Comparison of ENCODE assay signal across 14 cellular contexts in the genomic region with DNA sequence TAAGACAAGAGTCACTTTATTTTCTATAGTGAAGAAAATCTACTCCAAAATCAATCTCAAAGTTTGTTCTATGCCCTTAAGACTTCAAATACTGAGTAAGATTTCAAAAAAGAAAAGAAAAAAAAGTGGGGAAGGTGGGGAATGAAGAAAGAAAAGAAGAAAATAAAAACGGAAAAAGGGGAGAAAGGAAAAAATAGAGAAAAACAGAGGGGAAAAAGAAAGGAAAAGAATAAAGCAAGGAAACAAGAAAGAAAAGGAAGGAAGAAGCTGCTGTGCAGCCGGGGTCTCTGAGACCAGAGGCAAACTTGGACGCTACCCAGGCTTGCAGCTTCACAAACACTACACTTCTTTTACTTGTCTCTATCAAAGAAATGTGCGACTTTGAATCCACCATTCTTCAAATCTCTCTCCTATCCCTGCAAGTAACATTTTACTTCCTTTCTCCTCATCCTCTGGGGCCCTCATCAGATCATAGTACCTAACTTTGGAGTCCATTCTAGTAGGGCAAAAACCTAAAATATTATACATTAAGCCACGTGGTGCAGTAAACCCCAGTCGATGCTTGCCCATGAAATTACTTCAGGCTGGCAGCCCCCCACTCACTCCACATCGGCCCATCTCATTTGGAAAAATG.
DNase-seq lines count a peak whose midpoint lies in the region; ATAC-seq and TF ChIP-seq lines count a peak whose summit lies in the region.
"Had no signal": no experiment of that assay in that cellular context is flagged by ENCODE, and none has a peak within 500 bp of the region (broad histone marks: within the 10 kb centered on the region; RNA-seq: fewer than 3 reads in every experiment).

No MANE protein-coding gene starts in this region.

- no TSS peak for BruUV-seq in PC-3 (replicated peaks; lab: Mats Ljungman, UMichigan)

- peaks cover 57% of the 10 kb centered on the region for H3K4me1 ChIP-seq in CD8-positive, alpha-beta memory T cell (ENCODE audit: insufficient read depth, low read length)
- H3K4me1 ChIP-seq in OCI-LY3 (ENCODE audit: low read length) (peaks cover 68% of the 10 kb centered on the region), neural progenitor cell (peaks cover 85% of the 10 kb centered on the region), PC-3 (ENCODE audit: insufficient read depth, low read length) (peaks cover 24% of the 10 kb centered on the region)

- H3K27me3 ChIP-seq in CD8-positive, alpha-beta memory T cell (ENCODE audit: insufficient read depth, low read length, poor library complexity, severe bottlenecking) = no peaks in the 10 kb centered on the region
- H3K27me3 ChIP-seq in OCI-LY3 (ENCODE audit: low read depth, low read length) = peaks cover 31% of the 10 kb centered on the region
- H3K27me3 ChIP-seq in dorsolateral prefrontal cortex = no peaks in the 10 kb centered on the region
- H3K27me3 ChIP-seq in neural progenitor cell = no peaks in the 10 kb centered on the region
- no peaks in the 10 kb centered on the region for H3K27me3 ChIP-seq in PC-3 (ENCODE audit: low read length)
- H3K27me3 ChIP-seq: tibial nerve had no signal

- CTCF ChIA-PET in CD8-positive, alpha-beta memory T cell (lab: Charles Lee) = no interaction called here
- CTCF ChIA-PET in GM10248 (lab: Yijun Ruan, JAX) = no interaction called here
- CTCF ChIA-PET in PC-3 (lab: Charles Lee) = interaction anchor here (0.7 kb wide), 1 partner anchor 202 kb away, joined by 11 read pairs; no protein-coding TSS in a partner anchor

- no peaks in the 10 kb centered on the region for H4K20me1 ChIP-seq in OCI-LY3 (ENCODE audit: insufficient read depth, low read length)
- H4K20me1 ChIP-seq in neural progenitor cell (ENCODE audit: low read depth) = no peaks in the 10 kb centered on the region
- no peaks in the 10 kb centered on the region for H4K20me1 ChIP-seq in PC-3 (ENCODE audit: low read length)

- no peaks in the 10 kb centered on the region for H3K9me2 ChIP-seq in PC-3 (replicated peaks; ENCODE audit: low read length)

- H3K9me3 ChIP-seq in CD8-positive, alpha-beta memory T cell (ENCODE audit: low read length) = no peaks in the 10 kb centered on the region
- no peaks in the 10 kb centered on the region for H3K9me3 ChIP-seq in OCI-LY3 (ENCODE audit: insufficient read depth, low read length)
- H3K9me3 ChIP-seq in neural progenitor cell (ENCODE audit: low read depth) = no peaks in the 10 kb centered on the region
- H3K9me3 ChIP-seq in PC-3 (ENCODE audit: low read length) = no peaks in the 10 kb centered on the region
- H3K9me3 ChIP-seq: tibial nerve had no signal

- peaks cover 69 to 96% (median 91%) of the 10 kb centered on the region in 3 donors for H3K4me1 Mint-ChIP-seq in CD8-positive, alpha-beta memory T cell
- H3K4me1 Mint-ChIP-seq in neural progenitor cell = peaks cover 48% of the 10 kb centered on the region

- peaks cover under 1 to 18% (median 7%) of the 10 kb centered on the region in 3 donors for H3K36me3 Mint-ChIP-seq in CD8-positive, alpha-beta memory T cell
- no peaks in the 10 kb centered on the region for H3K36me3 Mint-ChIP-seq in neural progenitor cell

- POLR2A ChIA-PET in CD8-positive, alpha-beta memory T cell (lab: Charles Lee) = no interaction called here
- POLR2A ChIA-PET in GM10248 (lab: Yijun Ruan, JAX) (no interaction called here), PC-3 (lab: Charles Lee; ENCODE audit: unreplicated experiment) (no interaction called here)

- ATAC-seq in PC-3 = no peak
- ATAC-seq: HCT116, left cardiac atrium had no signal

- no peaks in the 10 kb centered on the region for H3K9me3 Mint-ChIP-seq in CD8-positive, alpha-beta memory T cell
- no peaks in the 10 kb centered on the region for H3K9me3 Mint-ChIP-seq in neural progenitor cell

- TF ChIP-seq CTCF in OCI-LY3 (IDR thresholded peaks at IDR 0.05; ENCODE audit: low read depth, low read length) (no peak), dorsolateral prefrontal cortex (IDR thresholded peaks at IDR 0.05 in 54 of 56, conservative IDR thresholded peaks at IDR 0.05 in 2 of 56; ENCODE audit: low read depth in 1 of 56, partially characterized antibody in 56 of 56) (no peak), neural progenitor cell (IDR thresholded peaks at IDR 0.05) (no peak), GM10248 (IDR thresholded peaks at IDR 0.05; ENCODE audit: control extremely low read depth, extremely low read depth, low read depth, missing control alignments) (no peak), PC-3 (conservative IDR thresholded peaks at IDR 0.05; ENCODE audit: low read depth, low read length) (no peak)

- peak overlapping the region; percentile 91 for H3K4me2 ChIP-seq in OCI-LY3 (ENCODE audit: low read length)
- H3K4me2 ChIP-seq in neural progenitor cell = peak overlapping the region; percentile 94
- no peak overlapping the region for H3K4me2 ChIP-seq in PC-3 (ENCODE audit: low read length)

- DNase-seq in CD8-positive, alpha-beta memory T cell = peak in 1 of 5 donors; percentile 36
- DNase-seq in dorsolateral prefrontal cortex (no peak), neural progenitor cell (ENCODE audit: low spot score) (no peak), GM10248 (ENCODE audit: extremely low spot score) (no peak), PC-3 (no peak), NCI-H2081 (lab: John Stamatoyannopoulos, UW) (no peak)
- no peak for DNase-seq in activated CD8-positive, alpha-beta memory T cell treated with anti-CD3 and anti-CD28 coated beads, Interleukin-2, amount 50 U/mL, for 4 hours
- DNase-seq: activated gamma-delta T cell, left cardiac atrium, SW 1271 had no signal

- no peak overlapping the region for H2AFZ ChIP-seq in OCI-LY3 (ENCODE audit: low read depth, low read length)
- no peak overlapping the region for H2AFZ ChIP-seq in neural progenitor cell (replicated peaks)
- H2AFZ ChIP-seq in PC-3 (ENCODE audit: low read length) = no peak overlapping the region

- H3K27ac Mint-ChIP-seq in CD8-positive, alpha-beta memory T cell = peak overlapping the region in 5 of 8 donors; percentile 43 to 78 (median 55)
- no peak overlapping the region for H3K27ac Mint-ChIP-seq in neural progenitor cell

- H3K4me3 ChIP-seq in CD8-positive, alpha-beta memory T cell (ENCODE audit: low read length) = peak overlapping the region; percentile 46
- peak overlapping the region; percentile 16 for H3K4me3 ChIP-seq in OCI-LY3 (ENCODE audit: low read length)
- peak overlapping the region in 5 of 59 donors; percentile 6 to 66 (median 61) for H3K4me3 ChIP-seq in dorsolateral prefrontal cortex
- peak overlapping the region; percentile 63 for H3K4me3 ChIP-seq in neural progenitor cell
- no peak overlapping the region for H3K4me3 ChIP-seq in PC-3 (ENCODE audit: low read length)
- H3K4me3 ChIP-seq: tibial nerve had no signal

- no peaks in the 10 kb centered on the region for H3K36me3 ChIP-seq in CD8-positive, alpha-beta memory T cell (ENCODE audit: insufficient read depth, low read length)
- no peaks in the 10 kb centered on the region for H3K36me3 ChIP-seq in OCI-LY3 (replicated peaks; ENCODE audit: low read depth, low read length)
- H3K36me3 ChIP-seq in neural progenitor cell = no peaks in the 10 kb centered on the region
- no peaks in the 10 kb centered on the region for H3K36me3 ChIP-seq in PC-3 (ENCODE audit: low read depth, low read length)
- H3K36me3 ChIP-seq: tibial nerve had no signal

- H3K79me2 ChIP-seq in OCI-LY3 (ENCODE audit: low read length) (no peaks in the 10 kb centered on the region; the same call in 1 of the 2 replicates), neural progenitor cell (ENCODE audit: low read depth) (peaks cover 67% of the 10 kb centered on the region), PC-3 (ENCODE audit: low read length) (no peaks in the 10 kb centered on the region)

- H3K9ac ChIP-seq in OCI-LY3 (ENCODE audit: low read length) (peak overlapping the region; percentile 15; the same call in 1 of the 2 replicates), neural progenitor cell (no peak overlapping the region), PC-3 (ENCODE audit: low read length) (no peak overlapping the region)

- H3K4me3 Mint-ChIP-seq in CD8-positive, alpha-beta memory T cell = peak overlapping the region; percentile 16 to 88 (median 70)
- no peak overlapping the region for H3K4me3 Mint-ChIP-seq in neural progenitor cell

- peaks cover 0 to 1% of the 10 kb centered on the region in 2 donors for H3K27me3 Mint-ChIP-seq in CD8-positive, alpha-beta memory T cell
- no peaks in the 10 kb centered on the region for H3K27me3 Mint-ChIP-seq in neural progenitor cell (ENCODE audit: insufficient read depth, low read depth)

- no peak overlapping the region for H3K27ac ChIP-seq in CD8-positive, alpha-beta memory T cell (ENCODE audit: low read depth, low read length)
- no peak overlapping the region for H3K27ac ChIP-seq in OCI-LY3 (ENCODE audit: low read length)
- H3K27ac ChIP-seq in dorsolateral prefrontal cortex = peak overlapping the region in 44 of 59 donors; percentile 1 to 96 (median 88)
- peak overlapping the region; percentile 99 for H3K27ac ChIP-seq in neural progenitor cell
- no peak overlapping the region for H3K27ac ChIP-seq in PC-3 (ENCODE audit: low read length)
- H3K27ac ChIP-seq: HL-60 had no signal

- intact Hi-C loops in dorsolateral prefrontal cortex (cut with DNase I) = loop anchor here (5.0 to 10.0 kb wide), 3 partner anchors 239 to 299 kb away; no protein-coding TSS in a partner anchor
- intact Hi-C loops in PC-3 (cut with micrococcal nuclease) = loop anchor here (1.0 to 2.0 kb wide), 4 partner anchors 95 to 349 kb away; no protein-coding TSS in a partner anchor

- H3F3A ChIP-seq in neural progenitor cell (ENCODE audit: low read depth) (peaks cover 32% of the 10 kb centered on the region), PC-3 (ENCODE audit: low read length, unreplicated experiment) (no peaks in the 10 kb centered on the region)

Comparison
In these comparisons a context has a peak if more than half of its experiments do, and no peak if none do; other contexts are left out.
1. H3K27ac ChIP-seq: peak in dorsolateral prefrontal cortex (44 of 59) and neural progenitor cell (single experiment); none in CD8-positive, alpha-beta memory T cell (single experiment), OCI-LY3 (single experiment) and PC-3 (single experiment).